In the genomic region with DNA sequence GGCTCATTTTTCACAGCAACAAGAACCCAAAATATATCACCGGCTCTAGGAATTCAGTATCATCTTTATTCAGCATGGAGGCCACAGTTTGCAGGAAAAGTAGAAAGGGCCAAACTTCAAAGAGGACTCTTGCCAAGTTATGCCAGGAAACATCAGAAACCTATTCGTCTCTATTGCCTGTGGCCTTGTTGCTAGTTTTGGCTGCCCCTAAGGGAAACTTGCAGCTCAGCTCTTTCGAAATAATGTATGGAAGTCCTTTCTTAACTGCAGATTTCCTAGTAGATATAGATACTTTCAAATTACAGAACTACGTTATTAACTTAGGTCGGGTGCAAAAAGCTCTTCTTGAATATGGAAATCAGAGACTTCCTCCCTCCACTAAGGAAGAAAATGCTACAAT, we compare ENCODE assay signal across 24 cellular contexts.
"Had no signal": no experiment of that assay in that cellular context is flagged by ENCODE, and none has a peak within 500 bp of the region (broad histone marks: within the 10 kb centered on the region; RNA-seq: fewer than 3 reads in every experiment).

No MANE protein-coding gene starts in this region.

- H3K4me3 Mint-ChIP-seq: activated B cell treated with CpG ODN at 0.5 μM for 24 hours; activated CD4-positive, alpha-beta T cell treated with anti-CD3 and anti-CD28 coated beads, Interleukin-2, amount 10 ng/mL, durations not matched to agents 24 days and 14 days; activated naive CD4-positive, alpha-beta T cell treated with anti-CD3 and anti-CD28 coated beads for 36 hours; activated naive CD8-positive, alpha-beta T cell; activated T-cell treated with anti-CD3 and anti-CD28 coated beads, Interleukin-2, amount 50 U/mL, for 4 hours; T-helper 17 cell had no signal

- H3K27ac Mint-ChIP-seq: activated B cell treated with CpG ODN at 0.5 μM for 24 hours; activated CD4-positive, alpha-beta T cell treated with anti-CD3 and anti-CD28 coated beads, Interleukin-2, amount 10 ng/mL, durations not matched to agents 24 days and 14 days; activated naive CD4-positive, alpha-beta T cell treated with anti-CD3 and anti-CD28 coated beads for 36 hours; activated naive CD8-positive, alpha-beta T cell; T-helper 17 cell had no signal

- ATAC-seq: activated T-cell treated with anti-CD3 and anti-CD28 coated beads, Interleukin-2, amount 50 U/mL, for 4 hours; SK-N-SH treated with all-trans-retinoic acid at 6 μM for 48 hours; T-helper 17 cell had no signal

- H3K27ac ChIP-seq: brain microvascular endothelial cell, cardiac muscle cell, Peyer's patch, RWPE1, SJCRH30 had no signal

- DNase-seq: activated B cell treated with CpG ODN at 0.5 μM for 24 hours; activated CD4-positive, alpha-beta T cell treated with anti-CD3 and anti-CD28 coated beads for 1 hour; activated CD4-positive, alpha-beta T cell treated with anti-CD3 and anti-CD28 coated beads, Interleukin-2, amount 10 ng/mL, durations not matched to agents 24 days and 14 days; activated CD4-positive, alpha-beta T cell treated with anti-CD3 and anti-CD28 coated beads, Interleukin-2, amount 50 U/mL, for 48 hours; activated CD8-positive, alpha-beta memory T cell treated with anti-CD3 and anti-CD28 coated beads for 24 hours; activated gamma-delta T cell; activated naive CD4-positive, alpha-beta T cell treated with anti-CD3 and anti-CD28 coated beads for 36 hours; activated T-cell treated with anti-CD3 and anti-CD28 coated beads, Interleukin-2, amount 50 U/mL, for 4 hours; brain microvascular endothelial cell; KBM-7; NCI-H1092; NCI-H1417 treated with DMSO at 0.1 percent for 48 hours; NCI-H1694 treated with DMSO at 0.1 percent for 48 hours; NCI-H2029 treated with DMSO at 0.1 percent for 48 hours; NCI-H510A treated with DMSO at 0.1 percent for 48 hours; Peyer's patch; Right ventricle myocardium superior; SJCRH30; T-helper 17 cell; T-helper 9 cell had no signal

- H3K9me3 Mint-ChIP-seq: activated B cell treated with CpG ODN at 0.5 μM for 24 hours; activated CD4-positive, alpha-beta T cell treated with anti-CD3 and anti-CD28 coated beads, Interleukin-2, amount 10 ng/mL, durations not matched to agents 24 days and 14 days; activated naive CD4-positive, alpha-beta T cell treated with anti-CD3 and anti-CD28 coated beads for 36 hours; activated T-cell treated with anti-CD3 and anti-CD28 coated beads, Interleukin-2, amount 50 U/mL, for 4 hours had no signal

- H3K9me3 ChIP-seq: Peyer's patch had no signal

- H3K36me3 ChIP-seq: brain microvascular endothelial cell, cardiac muscle cell, Peyer's patch, SJCRH30 had no signal

- H3K27me3 ChIP-seq: brain microvascular endothelial cell, Peyer's patch had no signal

- H3K4me3 ChIP-seq: cardiac muscle cell, Peyer's patch, SJCRH30 had no signal

- H3K36me3 Mint-ChIP-seq: activated naive CD8-positive, alpha-beta T cell had no signal
